8 cellular contexts compared by ENCODE assay signal in the genomic region with DNA sequence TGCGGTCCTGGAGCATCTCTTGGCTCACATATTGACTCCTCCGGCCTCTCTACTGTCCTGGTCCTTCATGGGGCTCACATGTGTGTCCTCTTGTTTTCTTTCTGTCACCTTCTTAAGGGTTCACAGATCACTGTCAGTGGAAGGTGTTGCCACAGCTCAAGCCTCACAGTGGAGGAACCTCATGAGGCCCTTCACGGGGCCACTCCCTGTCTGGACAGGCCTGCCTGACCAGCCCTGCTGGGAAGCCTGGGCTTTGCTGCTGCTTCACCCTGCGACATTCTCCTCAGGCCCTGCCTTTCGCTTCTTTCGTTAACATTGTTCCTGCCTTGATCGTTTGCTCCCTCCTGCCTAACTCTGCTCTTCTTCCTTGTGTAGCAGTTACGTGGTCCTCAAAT. TPM values are rescaled to one million over a fixed set of nuclear protein-coding genes. Genes with fewer than 3 reads are reported as not detected.
A peak's percentile ranks its signal among the peaks of the same experiment; 100 is the strongest.
DNase-seq lines count a peak whose midpoint lies in the region; ATAC-seq and TF ChIP-seq lines count a peak whose summit lies in the region.

No MANE protein-coding gene starts in this region.

- intact Hi-C loops in activated CD8-positive, alpha-beta T cell treated with anti-CD3 and anti-CD28 coated beads for 36 hours (cut with micrococcal nuclease): no loop called here

- H3K4me3 Mint-ChIP-seq in activated CD8-positive, alpha-beta T cell treated with anti-CD3 and anti-CD28 coated beads for 36 hours: no peak overlapping the region
- H3K4me3 Mint-ChIP-seq in stimulated activated effector memory CD8-positive, alpha-beta T cell treated with anti-CD3 and anti-CD28 coated beads, Interleukin-12 subunit alpha, Interleukin-12 subunit beta, amount 100 ng/mL, for 72 hours: peak overlapping the region; percentile 71

- CTCF ChIA-PET in HEK293 (lab: Yijun Ruan, JAX): interaction anchor here (0.7 kb wide), 1 partner anchor 280 kb away, joined by 3 read pairs; no protein-coding TSS in a partner anchor
- CTCF ChIA-PET in activated CD8-positive, alpha-beta T cell treated with anti-CD3 and anti-CD28 coated beads for 36 hours (lab: Charles Lee): interaction anchor here (0.7 kb wide), 1 partner anchor 12 kb away, joined by 3 read pairs; no protein-coding TSS in a partner anchor

- H3K36me3 ChIP-seq in HEK293 (ENCODE audit: control insufficient read depth in 2 of 2, insufficient read depth in 1 of 2, low read length in 2 of 2) (peaks cover 27 to 82% of the 10 kb centered on the region in 2 experiments), right atrium auricular region (peaks cover 28% of the 10 kb centered on the region)

- H3K9me3 ChIP-seq in HEK293 (ENCODE audit: control insufficient read depth, insufficient read depth, low read depth, low read length) (no peaks in the 10 kb centered on the region), right atrium auricular region (no peaks in the 10 kb centered on the region)

- POLR2A ChIA-PET in HEK293 (lab: Yijun Ruan, JAX): no interaction called here
- POLR2A ChIA-PET in activated CD8-positive, alpha-beta T cell treated with anti-CD3 and anti-CD28 coated beads for 36 hours (lab: Charles Lee): interaction anchor here (0.9 to 1.4 kb wide), 4 partner anchors 9 to 124 kb away, joined by 3 to 6 read pairs (median 4); partner anchors contain the start of gene FN3KRP

- H3K36me3 Mint-ChIP-seq in activated CD8-positive, alpha-beta T cell treated with anti-CD3 and anti-CD28 coated beads for 36 hours (ENCODE audit: low read depth): peaks cover 21% of the 10 kb centered on the region
- H3K36me3 Mint-ChIP-seq in stimulated activated effector memory CD8-positive, alpha-beta T cell treated with anti-CD3 and anti-CD28 coated beads, Interleukin-12 subunit alpha, Interleukin-12 subunit beta, amount 100 ng/mL, for 72 hours: peaks cover 57% of the 10 kb centered on the region

- no peaks in the 10 kb centered on the region for H3K27me3 Mint-ChIP-seq in activated CD8-positive, alpha-beta T cell treated with anti-CD3 and anti-CD28 coated beads for 36 hours

- peak overlapping the region; percentile 90 for H3K27ac Mint-ChIP-seq in activated CD8-positive, alpha-beta T cell treated with anti-CD3 and anti-CD28 coated beads for 36 hours
- H3K27ac Mint-ChIP-seq in stimulated activated effector memory CD8-positive, alpha-beta T cell treated with anti-CD3 and anti-CD28 coated beads, Interleukin-12 subunit alpha, Interleukin-12 subunit beta, amount 100 ng/mL, for 72 hours: peak overlapping the region; percentile 93

- no peak overlapping the region for H3K4me3 ChIP-seq in HEK293 (ENCODE audit: low read depth, low read length)
- peak overlapping the region in 1 of 2 donors; percentile 60 for H3K4me3 ChIP-seq in right atrium auricular region

- peaks cover 4% of the 10 kb centered on the region for H3K4me1 ChIP-seq in HEK293 (ENCODE audit: control insufficient read depth, insufficient read depth, low read length)
- peaks cover 2 to 43% of the 10 kb centered on the region in 2 donors for H3K4me1 ChIP-seq in right atrium auricular region

- ATAC-seq in activated CD8-positive, alpha-beta T cell treated with anti-CD3 and anti-CD28 coated beads for 36 hours: no peak
- ATAC-seq in stimulated activated effector memory CD8-positive, alpha-beta T cell treated with anti-CD3 and anti-CD28 coated beads, Interleukin-12 subunit alpha, Interleukin-12 subunit beta, amount 100 ng/mL, for 72 hours: peak; percentile 36
- no peak for ATAC-seq in GM21528 (IDR thresholded peaks at IDR 0.05; ENCODE audit: low FRiP score, unreplicated experiment)

- H3K9me3 Mint-ChIP-seq in activated CD8-positive, alpha-beta T cell treated with anti-CD3 and anti-CD28 coated beads for 36 hours: no peaks in the 10 kb centered on the region
- H3K9me3 Mint-ChIP-seq in stimulated activated effector memory CD8-positive, alpha-beta T cell treated with anti-CD3 and anti-CD28 coated beads, Interleukin-12 subunit alpha, Interleukin-12 subunit beta, amount 100 ng/mL, for 72 hours: no peaks in the 10 kb centered on the region

- no peaks in the 10 kb centered on the region for H3K27me3 ChIP-seq in right atrium auricular region

- no peak for DNase-seq in activated CD8-positive, alpha-beta T cell treated with anti-CD3 and anti-CD28 coated beads for 36 hours
- DNase-seq in right atrium auricular region (ENCODE audit: low spot score) (no peak), RPMI8226 (no peak), GDM1 (lab: John Stamatoyannopoulos, UW) (no peak)
- no peak for DNase-seq in stimulated activated effector memory CD8-positive, alpha-beta T cell treated with anti-CD3 and anti-CD28 coated beads, Interleukin-12 subunit alpha, Interleukin-12 subunit beta, amount 100 ng/mL, for 72 hours (ENCODE audit: low spot score in 2 of 2)
- DNase-seq in stimulated activated CD8-positive, alpha-beta memory T cell treated with anti-CD3 and anti-CD28 coated beads, Interleukin-4, amount 100 ng/mL, for 48 hours: no peak

- TF ChIP-seq CTCF in HEK293 (tag by site-specific recombination; IDR thresholded peaks at IDR 0.05): no peak
- TF ChIP-seq CTCF in activated CD8-positive, alpha-beta T cell treated with anti-CD3 and anti-CD28 coated beads for 36 hours (IDR thresholded peaks at IDR 0.05): no peak
- no peak for TF ChIP-seq CTCF in right atrium auricular region (IDR thresholded peaks at IDR 0.05)

- H3K4me1 Mint-ChIP-seq in activated CD8-positive, alpha-beta T cell treated with anti-CD3 and anti-CD28 coated beads for 36 hours (ENCODE audit: low read depth): peaks cover 40% of the 10 kb centered on the region
- H3K4me1 Mint-ChIP-seq in stimulated activated effector memory CD8-positive, alpha-beta T cell treated with anti-CD3 and anti-CD28 coated beads, Interleukin-12 subunit alpha, Interleukin-12 subunit beta, amount 100 ng/mL, for 72 hours: peaks cover 46% of the 10 kb centered on the region

- H3K27ac ChIP-seq in HEK293 (ENCODE audit: extremely low read depth, low read depth, low read length) (peak overlapping the region; percentile 53), right atrium auricular region (peak overlapping the region; percentile 89 to 93)

TF ChIP-seq in HEK293, 187 proteins besides CTCF, POLR2A, EP300 and RAD21:
- no peak for TF ChIP-seq ZFP41 (tag by site-specific recombination; IDR thresholded peaks at IDR 0.05; ENCODE audit: borderline replicate concordance)
- no peak for TF ChIP-seq ZNF10 (tag by site-specific recombination; IDR thresholded peaks at IDR 0.05)
- TF ChIP-seq ZBTB17 (tag by site-specific recombination; IDR thresholded peaks at IDR 0.05): peak; percentile 65; the same call in 1 of the 2 replicates
- TF ChIP-seq, protein P1, sequence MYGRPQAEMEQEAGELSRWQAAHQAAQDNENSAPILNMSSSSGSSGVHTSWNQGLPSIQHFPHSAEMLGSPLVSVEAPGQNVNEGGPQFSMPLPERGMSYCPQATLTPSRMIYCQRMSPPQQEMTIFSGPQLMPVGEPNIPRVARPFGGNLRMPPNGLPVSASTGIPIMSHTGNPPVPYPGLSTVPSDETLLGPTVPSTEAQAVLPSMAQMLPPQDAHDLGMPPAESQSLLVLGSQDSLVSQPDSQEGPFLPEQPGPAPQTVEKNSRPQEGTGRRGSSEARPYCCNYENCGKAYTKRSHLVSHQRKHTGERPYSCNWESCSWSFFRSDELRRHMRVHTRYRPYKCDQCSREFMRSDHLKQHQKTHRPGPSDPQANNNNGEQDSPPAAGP (tag by site-specific recombination; IDR thresholded peaks at IDR 0.05): no peak

RNA-seq across cellular contexts. Expression of gene WDR45B, which starts 56.0 kb away (rescaled TPM):
- total RNA-seq in activated CD8-positive, alpha-beta T cell treated with anti-CD3 and anti-CD28 coated beads for 36 hours: 100 to 1,000 TPM; 127 to 132 TPM
- 10 to 100 TPM; 41.2 to 46.4 TPM for total RNA-seq in right atrium auricular region
